In the genomic region with DNA sequence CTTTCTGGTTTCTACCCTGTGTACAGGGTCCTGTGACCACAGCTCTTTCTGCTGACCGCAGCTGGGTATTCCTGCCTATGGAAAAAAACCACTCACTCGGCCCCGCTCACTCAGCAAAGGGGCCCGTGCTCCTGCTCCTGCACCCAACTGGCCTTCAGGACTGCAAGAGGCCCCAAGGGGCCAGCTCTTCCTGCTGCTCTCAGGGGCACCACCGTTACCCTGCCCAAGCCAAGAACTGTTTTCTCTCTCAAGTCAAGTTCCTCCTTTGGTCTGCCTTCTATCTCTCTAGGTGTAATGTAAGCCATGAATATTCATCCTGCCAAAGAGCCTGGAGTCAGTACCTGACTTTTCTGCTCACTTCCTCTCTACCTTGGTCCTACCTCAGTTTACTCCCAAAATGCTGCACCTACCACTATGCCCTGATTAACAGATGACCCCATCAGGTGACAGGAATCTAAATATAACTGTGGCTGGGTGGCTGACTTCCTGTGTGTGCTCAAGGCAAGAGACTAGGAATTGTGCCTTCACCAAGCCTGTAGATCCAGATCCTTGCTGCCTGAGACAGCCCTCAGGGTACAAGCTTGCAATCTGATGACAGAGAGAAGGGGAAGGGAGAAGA, we compare ENCODE assay signal across 12 cellular contexts.
A peak's percentile ranks its signal among the peaks of the same experiment; 100 is the strongest.
DNase-seq lines count a peak whose midpoint lies in the region; ATAC-seq and TF ChIP-seq lines count a peak whose summit lies in the region.
"Had no signal": no experiment of that assay in that cellular context is flagged by ENCODE, and none has a peak within 500 bp of the region (broad histone marks: within the 10 kb centered on the region; RNA-seq: fewer than 3 reads in every experiment).

No MANE protein-coding gene starts in this region.

- peak overlapping the region; percentile 7 for H3K4me2 ChIP-seq in SU-DHL-6 (ENCODE audit: low read depth, low read length, poor library complexity, severe bottlenecking)

- H3K4me3 ChIP-seq in HL-60 (replicated peaks; ENCODE audit: insufficient read depth, low read length), result no peak overlapping the region
- H3K4me3 ChIP-seq in SU-DHL-6 (ENCODE audit: insufficient read depth, low read length, poor library complexity, severe bottlenecking), result no peak overlapping the region
- peak overlapping the region; percentile 8 for H3K4me3 ChIP-seq in mucosa of stomach (ENCODE audit: low read length)
- no peak overlapping the region for H3K4me3 ChIP-seq in WERI-Rb-1 (ENCODE audit: low read depth, low read length)
- H3K4me3 ChIP-seq: esophagus squamous epithelium had no signal

- DNase-seq in GF-D8 (lab: John Stamatoyannopoulos, UW) (peak; percentile 50), HL-60 (ENCODE audit: low read depth in 1 of 2, low spot score in 1 of 2) (peak in 1 of 2 experiments; percentile 80), WERI-Rb-1 (no peak), NCI-H82 treated with DMSO at 0.1 percent for 48 hours (lab: John Stamatoyannopoulos, UW; ENCODE audit: unreplicated experiment) (no peak)
- DNase-seq: esophagus squamous epithelium; NCI-H2171; nephron progenitor cell; stimulated activated CD8-positive, alpha-beta memory T cell treated with anti-CD3 and anti-CD28 coated beads, Interleukin-4, amount 100 ng/mL, for 48 hours had no signal

- H3K4me1 ChIP-seq in mucosa of stomach (ENCODE audit: control insufficient read depth, insufficient read depth, low read length), result no peaks in the 10 kb centered on the region
- H3K4me1 ChIP-seq: esophagus squamous epithelium had no signal

- H3K27me3 ChIP-seq in HL-60 (ENCODE audit: insufficient read depth, poor library complexity, severe bottlenecking) (no peaks in the 10 kb centered on the region), SU-DHL-6 (ENCODE audit: low read length) (no peaks in the 10 kb centered on the region), mucosa of stomach (ENCODE audit: control insufficient read depth, insufficient read depth, low read length) (no peaks in the 10 kb centered on the region), WERI-Rb-1 (ENCODE audit: insufficient read depth, low read depth, severe bottlenecking) (no peaks in the 10 kb centered on the region)
- H3K27me3 ChIP-seq: esophagus squamous epithelium had no signal

- H2AFZ ChIP-seq in SU-DHL-6 (ENCODE audit: low read depth, low read length, severe bottlenecking), result peak overlapping the region; percentile 2

- H3K9me2 ChIP-seq in SU-DHL-6 (replicated peaks; ENCODE audit: insufficient read depth, low read length), result no peaks in the 10 kb centered on the region

- ATAC-seq in HG02798 (IDR thresholded peaks at IDR 0.05; ENCODE audit: poor library complexity, unreplicated experiment) (no peak), GM21619 (IDR thresholded peaks at IDR 0.05; ENCODE audit: unreplicated experiment) (no peak)

- TF ChIP-seq CTCF in HL-60 (IDR thresholded peaks at IDR 0.05; ENCODE audit: insufficient read depth, low read length) (no peak), SU-DHL-6 (IDR thresholded peaks at IDR 0.05; ENCODE audit: insufficient read depth, low read length, poor library complexity, severe bottlenecking) (no peak), WERI-Rb-1 (IDR thresholded peaks at IDR 0.05; ENCODE audit: low read depth, low read length) (no peak)

- H3K9me3 ChIP-seq in SU-DHL-6 (ENCODE audit: insufficient read depth, low read length), result no peaks in the 10 kb centered on the region
- H3K9me3 ChIP-seq in mucosa of stomach (ENCODE audit: control insufficient read depth, low read length), result no peaks in the 10 kb centered on the region
- H3K9me3 ChIP-seq in WERI-Rb-1 (ENCODE audit: severe bottlenecking), result no peaks in the 10 kb centered on the region
- H3K9me3 ChIP-seq: esophagus squamous epithelium had no signal

- H3K9ac ChIP-seq in SU-DHL-6 (ENCODE audit: low read length) (no peak overlapping the region), mucosa of stomach (ENCODE audit: low read length) (no peak overlapping the region)

- no peaks in the 10 kb centered on the region for H3K36me3 ChIP-seq in SU-DHL-6 (ENCODE audit: low read length)
- H3K36me3 ChIP-seq in mucosa of stomach (ENCODE audit: control insufficient read depth, insufficient read depth, low read length), result no peaks in the 10 kb centered on the region
- H3K36me3 ChIP-seq in WERI-Rb-1, result no peaks in the 10 kb centered on the region
- H3K36me3 ChIP-seq: esophagus squamous epithelium had no signal

- no peaks in the 10 kb centered on the region for H3F3A ChIP-seq in SU-DHL-6 (ENCODE audit: insufficient read depth)

- no peaks in the 10 kb centered on the region for H3K79me2 ChIP-seq in SU-DHL-6 (ENCODE audit: insufficient read depth, low read length)

- H4K20me1 ChIP-seq in SU-DHL-6 (ENCODE audit: low read depth, low read length), result no peaks in the 10 kb centered on the region

- H3K27ac ChIP-seq in HL-60 (replicated peaks) (peak overlapping the region; percentile 75), SU-DHL-6 (ENCODE audit: low read depth, low read length) (no peak overlapping the region), WERI-Rb-1 (no peak overlapping the region)
- H3K27ac ChIP-seq: esophagus squamous epithelium had no signal
